11 cellular contexts compared by ENCODE assay signal in the genomic region with DNA sequence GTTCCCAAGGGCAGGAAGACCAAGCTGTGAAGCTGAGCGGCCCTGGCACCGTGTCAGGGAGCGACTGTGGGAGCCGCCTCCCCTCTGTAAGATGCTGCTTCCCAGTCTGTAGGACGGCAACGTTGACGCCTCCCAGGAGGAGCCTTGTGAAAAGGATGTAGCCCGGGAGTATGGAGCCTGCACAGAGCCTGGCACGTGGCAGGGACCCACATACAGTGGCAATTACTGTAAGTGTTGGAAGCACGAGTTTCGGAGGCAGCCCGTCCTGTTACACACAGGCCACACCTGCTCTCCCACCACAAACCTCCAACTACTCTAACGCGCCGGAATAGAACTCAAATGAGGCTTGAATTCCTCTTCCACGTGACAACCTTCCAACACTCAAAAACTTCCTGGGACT.
"Had no signal": no experiment of that assay in that cellular context is flagged by ENCODE, and none has a peak within 500 bp of the region (broad histone marks: within the 10 kb centered on the region; RNA-seq: fewer than 3 reads in every experiment).

No MANE protein-coding gene starts in this region.

- H3K4me2 ChIP-seq: smooth muscle cell had no signal

- H3K27me3 ChIP-seq: ascending aorta, heart left ventricle, right atrium auricular region had no signal

- DNase-seq: activated CD4-positive, alpha-beta T cell treated with anti-CD3 and anti-CD28 coated beads, Interleukin-2, amount 10 ng/mL, durations not matched to agents 7 days and 5 days; activated naive CD4-positive, alpha-beta T cell treated with anti-CD3 and anti-CD28 coated beads, Interleukin-2, amount 10 ng/mL, durations not matched to agents 7 days and 5 days; heart left ventricle; left cardiac atrium; mucosa of descending colon; naive thymus-derived CD4-positive, alpha-beta T cell had no signal

- FAIRE-seq: bronchial epithelial cell, frontal cortex had no signal

- H3K36me3 ChIP-seq: right atrium auricular region had no signal

- ATAC-seq: heart left ventricle; left cardiac atrium; naive thymus-derived CD4-positive, alpha-beta T cell had no signal

- H3K27ac ChIP-seq: ascending aorta, heart left ventricle, right atrium auricular region had no signal

- H3K9me3 ChIP-seq: ascending aorta, mucosa of descending colon, right atrium auricular region had no signal

- H3K4me3 ChIP-seq: ascending aorta, heart left ventricle, mucosa of descending colon, right atrium auricular region, smooth muscle cell had no signal
